Comparison of ENCODE assay signal across 20 cellular contexts in genomic region chr4:137266511-137266910, GRCh38.
"Had no signal": no experiment of that assay in that cellular context is flagged by ENCODE, and none has a peak within 500 bp of the region (broad histone marks: within the 10 kb centered on the region; RNA-seq: fewer than 3 reads in every experiment).

No MANE protein-coding gene starts in this region.

- H3K9me3 ChIP-seq: ascending aorta, gastroesophageal sphincter, suprapubic skin, transverse colon, uterus had no signal

- ATAC-seq: activated T-cell treated with anti-CD3 and anti-CD28 coated beads, Interleukin-2, amount 50 U/mL, for 72 hours; natural killer cell treated with Interleukin-12 subunit alpha and Interleukin-12 subunit beta and Interleukin-15 and Interleukin-18, amount 100 ng/mL, for 72 hours; stimulated activated naive CD8-positive, alpha-beta T cell treated with anti-CD3 and anti-CD28 coated beads, Interleukin-15, amount 100 ng/mL, for 72 hours had no signal

- H3K4me3 ChIP-seq: ascending aorta, gastroesophageal sphincter, heart right ventricle, suprapubic skin, transverse colon, uterus had no signal

- H3K4me1 ChIP-seq: gastroesophageal sphincter, heart right ventricle, suprapubic skin, transverse colon, uterus had no signal

- H3K27me3 ChIP-seq: ascending aorta, gastroesophageal sphincter, heart right ventricle, suprapubic skin, transverse colon, uterus had no signal

- H3K9me3 Mint-ChIP-seq: stimulated activated naive CD8-positive, alpha-beta T cell treated with anti-CD3 and anti-CD28 coated beads, Interleukin-15, amount 100 ng/mL, for 72 hours had no signal

- DNase-seq: activated CD4-positive, alpha-beta T cell treated with anti-CD3 and anti-CD28 coated beads for 1 hour; activated CD8-positive, alpha-beta memory T cell treated with anti-CD3 and anti-CD28 coated beads for 24 hours; activated effector memory CD4-positive, alpha-beta T cell treated with anti-CD3 and anti-CD28 coated beads, Interleukin-2, amount 50 U/mL, for 16 hours; activated naive CD4-positive, alpha-beta T cell treated with anti-CD3 and anti-CD28 coated beads, Interleukin-2, amount 50 U/mL, for 16 hours; activated T-cell treated with anti-CD3 and anti-CD28 coated beads, Interleukin-2, amount 50 U/mL, for 72 hours; heart right ventricle; immature natural killer cell; kidney glomerular epithelial cell; nucleus accumbens; retina; stimulated activated CD4-positive, alpha-beta T cell treated with anti-CD3 and anti-CD28 coated beads, Interleukin-12 subunit alpha, Interleukin-12 subunit beta, amount 100 ng/mL, for 4 hours; stimulated activated CD4-positive, alpha-beta T cell treated with anti-CD3 and anti-CD28 coated beads, Interleukin-2, amount 100 ng/mL, for 24 hours; stimulated activated naive CD8-positive, alpha-beta T cell treated with anti-CD3 and anti-CD28 coated beads, Interleukin-15, amount 100 ng/mL, for 72 hours; transverse colon; uterus; WERI-Rb-1 had no signal

- H3K27ac ChIP-seq: gastroesophageal sphincter, heart right ventricle, suprapubic skin, transverse colon, uterus, WERI-Rb-1 had no signal

- H3K4me1 Mint-ChIP-seq: immature natural killer cell; stimulated activated naive CD8-positive, alpha-beta T cell treated with anti-CD3 and anti-CD28 coated beads, Interleukin-15, amount 100 ng/mL, for 72 hours had no signal

- H3K36me3 Mint-ChIP-seq: immature natural killer cell; natural killer cell treated with Interleukin-12 subunit alpha and Interleukin-12 subunit beta and Interleukin-15 and Interleukin-18, amount 100 ng/mL, for 72 hours had no signal

- H3K27me3 Mint-ChIP-seq: natural killer cell treated with Interleukin-12 subunit alpha and Interleukin-12 subunit beta and Interleukin-15 and Interleukin-18, amount 100 ng/mL, for 72 hours; stimulated activated naive CD8-positive, alpha-beta T cell treated with anti-CD3 and anti-CD28 coated beads, Interleukin-15, amount 100 ng/mL, for 72 hours had no signal

- H3K4me3 Mint-ChIP-seq: activated T-cell treated with anti-CD3 and anti-CD28 coated beads, Interleukin-2, amount 50 U/mL, for 72 hours; immature natural killer cell; natural killer cell treated with Interleukin-12 subunit alpha and Interleukin-12 subunit beta and Interleukin-15 and Interleukin-18, amount 100 ng/mL, for 72 hours; stimulated activated naive CD8-positive, alpha-beta T cell treated with anti-CD3 and anti-CD28 coated beads, Interleukin-15, amount 100 ng/mL, for 72 hours had no signal

- H3K27ac Mint-ChIP-seq: activated T-cell treated with anti-CD3 and anti-CD28 coated beads, Interleukin-2, amount 50 U/mL, for 72 hours; immature natural killer cell; natural killer cell treated with Interleukin-12 subunit alpha and Interleukin-12 subunit beta and Interleukin-15 and Interleukin-18, amount 100 ng/mL, for 72 hours; stimulated activated naive CD8-positive, alpha-beta T cell treated with anti-CD3 and anti-CD28 coated beads, Interleukin-15, amount 100 ng/mL, for 72 hours had no signal

- H3K36me3 ChIP-seq: ascending aorta, gastroesophageal sphincter, heart right ventricle, suprapubic skin, transverse colon, uterus, WERI-Rb-1 had no signal
